In the genomic region with DNA sequence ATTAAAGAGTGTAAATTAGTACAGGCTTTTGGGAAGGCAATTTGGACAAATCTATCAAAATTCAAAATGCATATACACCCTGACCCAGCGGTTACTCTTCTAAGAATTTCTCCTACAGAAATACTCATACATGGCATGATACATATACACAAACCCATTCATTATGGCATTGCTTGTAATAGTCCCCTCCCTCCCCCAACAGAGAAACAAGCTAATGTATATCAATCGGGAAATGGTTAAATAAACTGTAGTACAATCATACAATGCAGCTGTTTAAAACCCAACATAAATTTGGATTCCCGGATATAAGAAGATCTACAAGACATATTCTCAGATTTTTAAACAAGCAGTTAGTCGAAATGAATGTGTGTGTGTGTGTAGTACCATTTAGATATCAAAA, we compare ENCODE assay signal across 7 cellular contexts. TPM values are rescaled to one million over a fixed set of nuclear protein-coding genes. Genes with fewer than 3 reads are reported as not detected.
A peak's percentile ranks its signal among the peaks of the same experiment; 100 is the strongest.
DNase-seq lines count a peak whose midpoint lies in the region; ATAC-seq and TF ChIP-seq lines count a peak whose summit lies in the region.

No MANE protein-coding gene starts in this region.

- H3K4me3 ChIP-seq in GM12865 (ENCODE audit: low read depth, low read length) (peak overlapping the region; percentile 65), coronary artery (peak overlapping the region; percentile 80), neural cell (ENCODE audit: low read length) (peak overlapping the region; percentile 81)

- peaks cover 22% of the 10 kb centered on the region for H3K79me2 ChIP-seq in neural cell (replicated peaks; ENCODE audit: insufficient read depth, low read length)

- TF ChIP-seq CTCF in GM12865 (IDR thresholded peaks at IDR 0.05; ENCODE audit: insufficient read depth, low read depth, low read length, missing control alignments), result no peak
- TF ChIP-seq CTCF in coronary artery (IDR thresholded peaks at IDR 0.05), result no peak
- TF ChIP-seq CTCF in neural cell (IDR thresholded peaks at IDR 0.05; ENCODE audit: poor library complexity, severe bottlenecking), result no peak

- H4K20me1 ChIP-seq in neural cell (ENCODE audit: insufficient read depth), result no peaks in the 10 kb centered on the region

- H3K4me2 ChIP-seq in neural cell (ENCODE audit: low read length), result no peak overlapping the region

- H3K27me3 ChIP-seq in neural cell (ENCODE audit: insufficient read depth, low read depth, low read length), result no peaks in the 10 kb centered on the region

- no peak for ATAC-seq in GM19395 (IDR thresholded peaks at IDR 0.05; ENCODE audit: unreplicated experiment)
- no peak for ATAC-seq in GM21529 (IDR thresholded peaks at IDR 0.05; ENCODE audit: unreplicated experiment)
- no peak for ATAC-seq in GM18861 (IDR thresholded peaks at IDR 0.05; ENCODE audit: unreplicated experiment)

- H2AFZ ChIP-seq in neural cell (ENCODE audit: low read depth, low read length), result peak overlapping the region; percentile 45

- H3F3A ChIP-seq in neural cell (ENCODE audit: insufficient read depth, low read length, poor library complexity, severe bottlenecking), result no peaks in the 10 kb centered on the region

- DNase-seq in GM12865 (ENCODE audit: low read depth) (peak; percentile 19), NCI-H748 (lab: John Stamatoyannopoulos, UW; ENCODE audit: unreplicated experiment) (peak; percentile 38), coronary artery (ENCODE audit: low spot score) (no peak)

- no peak for TF ChIP-seq RAD21 in neural cell (conservative IDR thresholded peaks at IDR 0.05)

- H3K9ac ChIP-seq in neural cell (ENCODE audit: low read length), result peak overlapping the region; percentile 87

- no peaks in the 10 kb centered on the region for H3K9me3 ChIP-seq in neural cell (ENCODE audit: low read length)

- H3K27ac ChIP-seq in coronary artery (peak overlapping the region; percentile 78 to 93), neural cell (ENCODE audit: low read length) (peak overlapping the region; percentile 92)

- H3K9me2 ChIP-seq in neural cell (ENCODE audit: insufficient read depth, low read length), result no peaks in the 10 kb centered on the region

- TF ChIP-seq EP300 in neural cell (conservative IDR thresholded peaks at IDR 0.05; ENCODE audit: poor library complexity, severe bottlenecking), result no peak

- no peaks in the 10 kb centered on the region for H3K36me3 ChIP-seq in neural cell (ENCODE audit: insufficient read depth, low read length)

TF ChIP-seq in neural cell, 6 proteins besides CTCF, POLR2A, EP300 and RAD21:
- TF ChIP-seq, protein P1, sequence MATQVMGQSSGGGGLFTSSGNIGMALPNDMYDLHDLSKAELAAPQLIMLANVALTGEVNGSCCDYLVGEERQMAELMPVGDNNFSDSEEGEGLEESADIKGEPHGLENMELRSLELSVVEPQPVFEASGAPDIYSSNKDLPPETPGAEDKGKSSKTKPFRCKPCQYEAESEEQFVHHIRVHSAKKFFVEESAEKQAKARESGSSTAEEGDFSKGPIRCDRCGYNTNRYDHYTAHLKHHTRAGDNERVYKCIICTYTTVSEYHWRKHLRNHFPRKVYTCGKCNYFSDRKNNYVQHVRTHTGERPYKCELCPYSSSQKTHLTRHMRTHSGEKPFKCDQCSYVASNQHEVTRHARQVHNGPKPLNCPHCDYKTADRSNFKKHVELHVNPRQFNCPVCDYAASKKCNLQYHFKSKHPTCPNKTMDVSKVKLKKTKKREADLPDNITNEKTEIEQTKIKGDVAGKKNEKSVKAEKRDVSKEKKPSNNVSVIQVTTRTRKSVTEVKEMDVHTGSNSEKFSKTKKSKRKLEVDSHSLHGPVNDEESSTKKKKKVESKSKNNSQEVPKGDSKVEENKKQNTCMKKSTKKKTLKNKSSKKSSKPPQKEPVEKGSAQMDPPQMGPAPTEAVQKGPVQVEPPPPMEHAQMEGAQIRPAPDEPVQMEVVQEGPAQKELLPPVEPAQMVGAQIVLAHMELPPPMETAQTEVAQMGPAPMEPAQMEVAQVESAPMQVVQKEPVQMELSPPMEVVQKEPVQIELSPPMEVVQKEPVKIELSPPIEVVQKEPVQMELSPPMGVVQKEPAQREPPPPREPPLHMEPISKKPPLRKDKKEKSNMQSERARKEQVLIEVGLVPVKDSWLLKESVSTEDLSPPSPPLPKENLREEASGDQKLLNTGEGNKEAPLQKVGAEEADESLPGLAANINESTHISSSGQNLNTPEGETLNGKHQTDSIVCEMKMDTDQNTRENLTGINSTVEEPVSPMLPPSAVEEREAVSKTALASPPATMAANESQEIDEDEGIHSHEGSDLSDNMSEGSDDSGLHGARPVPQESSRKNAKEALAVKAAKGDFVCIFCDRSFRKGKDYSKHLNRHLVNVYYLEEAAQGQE (IDR thresholded peaks at IDR 0.05; ENCODE audit: borderline replicate concordance), result no peak
- TF ChIP-seq POLR2AphosphoS5 (IDR thresholded peaks at IDR 0.05), result no peak
- no peak for TF ChIP-seq SMC3 (conservative IDR thresholded peaks at IDR 0.05; ENCODE audit: poor library complexity)
- no peak for TF ChIP-seq EZH2 (IDR thresholded peaks at IDR 0.05; ENCODE audit: borderline replicate concordance, insufficient read depth, low read length, poor library complexity, severe bottlenecking)
- no peak for TF ChIP-seq MXI1 (conservative IDR thresholded peaks at IDR 0.05; ENCODE audit: poor library complexity, severe bottlenecking)
- no peak for TF ChIP-seq TAF1 (IDR thresholded peaks at IDR 0.05; ENCODE audit: low read depth)
TF ChIP-seq in neural cell: peak in this region for 0.

RNA-seq across cellular contexts. Expression of gene HUWE1, which starts 0.8 kb away (rescaled TPM):
- polyA plus RNA-seq in neural cell, result 24.5 and 25.0 TPM in 2 replicates
- 162 and 192 TPM in 2 replicates for polyA minus RNA-seq in neural cell
